In genomic region chr12:16586350-16587109, GRCh38 we compare ENCODE assay signal across 13 cellular contexts. TPM values are rescaled to one million over a fixed set of nuclear protein-coding genes. Genes with fewer than 3 reads are reported as not detected.
DNase-seq lines count a peak whose midpoint lies in the region; ATAC-seq and TF ChIP-seq lines count a peak whose summit lies in the region.
"Had no signal": no experiment of that assay in that cellular context is flagged by ENCODE, and none has a peak within 500 bp of the region (broad histone marks: within the 10 kb centered on the region; RNA-seq: fewer than 3 reads in every experiment).

No MANE protein-coding gene starts in this region.

- H3K27ac ChIP-seq in thoracic aorta, result peak overlapping the region; percentile 59
- H3K27ac ChIP-seq: cardiac muscle cell had no signal

- ATAC-seq in mucosa of descending colon, result peak; percentile 36
- ATAC-seq in thoracic aorta (ENCODE audit: insufficient number of reproducible peaks, low FRiP score, low read depth), result peak; percentile 36
- no peak for ATAC-seq in GM19467 (IDR thresholded peaks at IDR 0.05; ENCODE audit: unreplicated experiment)
- no peak for ATAC-seq in GM18861 (IDR thresholded peaks at IDR 0.05; ENCODE audit: unreplicated experiment)

- no peak overlapping the region for H3K4me3 ChIP-seq in mucosa of descending colon
- H3K4me3 ChIP-seq in thoracic aorta, result peak overlapping the region; percentile 31
- H3K4me3 ChIP-seq: cardiac muscle cell had no signal

- intact Hi-C loops in mucosa of descending colon (cut with DNase I, micrococcal nuclease), result no loop called here

- no peaks in the 10 kb centered on the region for H3K9me3 ChIP-seq in mucosa of descending colon
- no peaks in the 10 kb centered on the region for H3K9me3 ChIP-seq in thoracic aorta

- no peak for TF ChIP-seq CTCF in mucosa of descending colon (IDR thresholded peaks at IDR 0.05)
- TF ChIP-seq CTCF in thoracic aorta (IDR thresholded peaks at IDR 0.05), result no peak

- H3K27me3 ChIP-seq in thoracic aorta (replicated peaks; ENCODE audit: insufficient read depth), result no peaks in the 10 kb centered on the region
- H3K27me3 ChIP-seq: cardiac muscle cell had no signal

- peak; percentile 66 for DNase-seq in NCI-H2227 treated with DMSO at 0.1 percent for 48 hours (lab: John Stamatoyannopoulos, UW)
- DNase-seq in fibroblast of gingiva (ENCODE audit: low read depth), result peak; percentile 86
- DNase-seq in mucosa of descending colon, result no peak
- DNase-seq in thoracic aorta (ENCODE audit: low spot score), result no peak
- no peak for DNase-seq in NCI-H146 (lab: John Stamatoyannopoulos, UW)
- DNase-seq in mucosa of gallbladder (ENCODE audit: low spot score), result no peak
- DNase-seq: activated CD4-positive, alpha-beta T cell treated with anti-CD3 and anti-CD28 coated beads, Interleukin-2, amount 50 U/mL, for 48 hours; DMS53; mammary epithelial cell had no signal

- H3K4me1 ChIP-seq in mucosa of descending colon (ENCODE audit: low read depth) (no peaks in the 10 kb centered on the region), thoracic aorta (ENCODE audit: control insufficient read depth in 1 of 2, low read depth in 2 of 2) (peaks cover 0 to 16% of the 10 kb centered on the region in 2 donors)

- no peaks in the 10 kb centered on the region for H3K36me3 ChIP-seq in mucosa of descending colon (ENCODE audit: low read depth)
- no peaks in the 10 kb centered on the region for H3K36me3 ChIP-seq in thoracic aorta
- H3K36me3 ChIP-seq: cardiac muscle cell had no signal

RNA-seq across cellular contexts. Expression of gene LMO3, which starts 19.4 kb away (rescaled TPM):
- total RNA-seq in mucosa of descending colon, result 100 to 1,000 TPM in 1 of 3 donors, 1 to 10 TPM in 2; 3.6 to 131 (median 9.4) TPM
- total RNA-seq in thoracic aorta, result 10 to 100 TPM; 45.4 to 49.5 TPM
- 8.1 TPM for total RNA-seq in mucosa of gallbladder
- total RNA-seq: mammary epithelial cell, SK-MEL-5 had no signal

Comparison
In these comparisons a context has a peak if more than half of its experiments do, and no peak if none do; other contexts are left out.
1. DNase-seq: peak in NCI-H2227 treated with DMSO at 0.1 percent for 48 hours (single experiment) and fibroblast of gingiva (single experiment); none in mucosa of descending colon (0 of 3), thoracic aorta (single experiment), NCI-H146 (single experiment) and mucosa of gallbladder (single experiment).
2. ATAC-seq: peak in mucosa of descending colon (single experiment) and thoracic aorta (single experiment); none in GM19467 (single experiment) and GM18861 (single experiment).